ENCODE assay signal across 23 cellular contexts in the genomic region with DNA sequence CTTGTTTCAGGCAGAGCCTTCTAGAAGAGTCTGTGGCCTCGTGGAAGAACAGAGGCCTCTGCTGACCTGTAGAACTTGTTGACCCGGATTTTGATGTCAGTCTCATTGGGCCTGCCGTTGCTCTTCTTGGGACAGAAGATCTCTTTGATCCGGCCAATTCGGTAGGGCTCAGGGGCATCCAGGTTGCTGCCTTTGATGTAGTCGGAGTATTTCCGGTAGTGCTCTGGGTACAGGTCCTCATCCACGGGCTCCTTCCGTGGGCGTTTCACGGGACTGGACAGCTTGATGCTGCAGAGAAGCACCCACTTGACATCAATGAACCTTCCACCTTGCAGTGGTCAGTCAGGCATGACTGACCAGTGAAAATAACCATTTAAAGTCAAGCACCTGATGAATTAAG. TPM values are rescaled to one million over a fixed set of nuclear protein-coding genes. Genes with fewer than 3 reads are reported as not detected.
DNase-seq lines count a peak whose midpoint lies in the region; ATAC-seq, FAIRE-seq and TF ChIP-seq lines count a peak whose summit lies in the region.
"Had no signal": no experiment of that assay in that cellular context is flagged by ENCODE, and none has a peak within 500 bp of the region (broad histone marks: within the 10 kb centered on the region; RNA-seq: fewer than 3 reads in every experiment).

No MANE protein-coding gene starts in this region.

- intact Hi-C loops in CD4-positive, alpha-beta T cell (cut with DNase I, micrococcal nuclease): loop anchor here (2.0 to 5.0 kb wide), 3 partner anchors 23 to 54 kb away; a partner anchor contains a TSS

- H3K9me3 ChIP-seq in CD4-positive, alpha-beta T cell (ENCODE audit: control insufficient read depth, low read length): no peaks in the 10 kb centered on the region
- H3K9me3 ChIP-seq in CD8-positive, alpha-beta memory T cell (ENCODE audit: low read length): no peaks in the 10 kb centered on the region
- H3K9me3 ChIP-seq: adrenal gland, breast epithelium, gastroesophageal sphincter had no signal

- H3K36me3 ChIP-seq in CD8-positive, alpha-beta memory T cell (ENCODE audit: insufficient read depth, low read length): peaks cover 57% of the 10 kb centered on the region

- H3K4me1 Mint-ChIP-seq in CD4-positive, alpha-beta T cell (ENCODE audit: low read depth): peaks cover 36% of the 10 kb centered on the region
- peaks cover 31 to 60% (median 48%) of the 10 kb centered on the region in 3 donors for H3K4me1 Mint-ChIP-seq in CD8-positive, alpha-beta memory T cell
- peaks cover 15 to 17% of the 10 kb centered on the region in 2 donors for H3K4me1 Mint-ChIP-seq in immature natural killer cell
- H3K4me1 Mint-ChIP-seq: nephron progenitor cell had no signal

- no peak for TF ChIP-seq POLR2A in H54 (IDR thresholded peaks at IDR 0.05; ENCODE audit: low read depth, low read length)

- peaks cover 92% of the 10 kb centered on the region for H3K36me3 Mint-ChIP-seq in CD4-positive, alpha-beta T cell (ENCODE audit: low read depth)
- H3K36me3 Mint-ChIP-seq in CD8-positive, alpha-beta memory T cell: peaks cover 7 to 77% (median 19%) of the 10 kb centered on the region in 3 donors
- peaks cover 13 to 38% (median 16%) of the 10 kb centered on the region in 3 donors for H3K36me3 Mint-ChIP-seq in immature natural killer cell

- ATAC-seq in CD4-positive, alpha-beta T cell (ENCODE audit: poor library complexity): no peak
- ATAC-seq in GM21515 (IDR thresholded peaks at IDR 0.05; ENCODE audit: unreplicated experiment): no peak
- ATAC-seq: gastroesophageal sphincter had no signal

- peak overlapping the region; percentile 5 for H3K4me3 ChIP-seq in CD8-positive, alpha-beta memory T cell (ENCODE audit: low read length)
- H3K4me3 ChIP-seq: adrenal gland, breast epithelium, dorsolateral prefrontal cortex, gastroesophageal sphincter had no signal

- FAIRE-seq in H54 (lab: Jason Lieb, UNC): no peak
- FAIRE-seq: GM19239 had no signal

- CTCF ChIA-PET in CD4-positive, alpha-beta T cell (lab: Charles Lee): interaction anchor here (0.5 to 1.8 kb wide), 4 partner anchors 23 to 1011 kb away, joined by 3 to 9 read pairs (median 4); no protein-coding TSS in a partner anchor
- CTCF ChIA-PET in CD8-positive, alpha-beta memory T cell (lab: Charles Lee): interaction anchor here (1.0 to 5.0 kb wide), 16 partner anchors 10 to 115 kb away, joined by 3 to 27 read pairs (median 4); a partner anchor contains a TSS

- peaks cover 61% of the 10 kb centered on the region for H3K4me1 ChIP-seq in CD8-positive, alpha-beta memory T cell (ENCODE audit: insufficient read depth, low read length)
- H3K4me1 ChIP-seq: adrenal gland, breast epithelium, gastroesophageal sphincter had no signal

- DNase-seq in CD4-positive, alpha-beta T cell: peak in 1 of 10 experiments; percentile 12
- DNase-seq in CD8-positive, alpha-beta memory T cell: no peak
- peak; percentile 71 for DNase-seq in activated effector memory CD4-positive, alpha-beta T cell treated with anti-CD3 and anti-CD28 coated beads, Interleukin-2, amount 50 U/mL, for 16 hours
- DNase-seq in immature natural killer cell: no peak
- DNase-seq in DMS153 treated with DMSO at 0.1 percent for 48 hours (lab: John Stamatoyannopoulos, UW; ENCODE audit: unreplicated experiment): no peak
- DNase-seq in H54 (ENCODE audit: insufficient read length, low spot score): no peak
- DNase-seq in HuH-7.5 (ENCODE audit: low spot score): no peak
- DNase-seq: adrenal gland; AML-193; Calu3; dorsolateral prefrontal cortex; GOT3; kidney glomerular epithelial cell; mesendoderm; NCI-H1105 treated with DMSO at 0.1 percent for 48 hours; NCI-H2107; NCI-H524; nephron progenitor cell; stimulated activated CD4-positive, alpha-beta T cell treated with anti-CD3 and anti-CD28 coated beads, Interleukin-2, amount 100 ng/mL, for 24 hours had no signal

- POLR2A ChIA-PET in CD4-positive, alpha-beta T cell (lab: Charles Lee): interaction anchor here (1.4 to 2.7 kb wide), 10 partner anchors 12 to 237 kb away, joined by 3 to 28 read pairs (median 8); a partner anchor contains a TSS
- POLR2A ChIA-PET in CD8-positive, alpha-beta memory T cell (lab: Charles Lee): interaction anchor here (0.6 to 1.5 kb wide), 9 partner anchors 11 to 282 kb away, joined by 3 to 8 read pairs (median 5); a partner anchor contains a TSS

- no peaks in the 10 kb centered on the region for H3K27me3 Mint-ChIP-seq in CD4-positive, alpha-beta T cell
- no peaks in the 10 kb centered on the region for H3K27me3 Mint-ChIP-seq in CD8-positive, alpha-beta memory T cell
- H3K27me3 Mint-ChIP-seq in immature natural killer cell (ENCODE audit: low read depth in 3 of 3): peaks cover 0 to 2% (median 0%) of the 10 kb centered on the region in 3 donors

- no peaks in the 10 kb centered on the region for H3K9me3 Mint-ChIP-seq in CD4-positive, alpha-beta T cell
- H3K9me3 Mint-ChIP-seq in CD8-positive, alpha-beta memory T cell: no peaks in the 10 kb centered on the region
- no peaks in the 10 kb centered on the region for H3K9me3 Mint-ChIP-seq in immature natural killer cell
- H3K9me3 Mint-ChIP-seq: nephron progenitor cell had no signal

- TF ChIP-seq CTCF in CD4-positive, alpha-beta T cell (IDR thresholded peaks at IDR 0.05): no peak

- H3K27ac Mint-ChIP-seq in CD4-positive, alpha-beta T cell: peak overlapping the region; percentile 95
- peak overlapping the region; percentile 95 to 100 (median 98) for H3K27ac Mint-ChIP-seq in CD8-positive, alpha-beta memory T cell
- peak overlapping the region in 5 of 6 donors; percentile 8 to 88 (median 61) for H3K27ac Mint-ChIP-seq in immature natural killer cell
- H3K27ac Mint-ChIP-seq: nephron progenitor cell had no signal

- no peaks in the 10 kb centered on the region for H3K27me3 ChIP-seq in CD4-positive, alpha-beta T cell (ENCODE audit: control insufficient read depth, insufficient read depth, low read length)
- H3K27me3 ChIP-seq in CD8-positive, alpha-beta memory T cell (ENCODE audit: insufficient read depth, low read length, poor library complexity, severe bottlenecking): no peaks in the 10 kb centered on the region
- H3K27me3 ChIP-seq: adrenal gland, breast epithelium, dorsolateral prefrontal cortex, gastroesophageal sphincter had no signal

- H3K4me3 Mint-ChIP-seq in CD4-positive, alpha-beta T cell: peak overlapping the region; percentile 62
- H3K4me3 Mint-ChIP-seq in CD8-positive, alpha-beta memory T cell: peak overlapping the region; percentile 51 to 88 (median 80)
- no peak overlapping the region for H3K4me3 Mint-ChIP-seq in immature natural killer cell
- H3K4me3 Mint-ChIP-seq: nephron progenitor cell had no signal

- peak overlapping the region; percentile 86 for H3K27ac ChIP-seq in CD4-positive, alpha-beta T cell (ENCODE audit: low read depth, low read length)
- H3K27ac ChIP-seq in CD8-positive, alpha-beta memory T cell (ENCODE audit: low read depth, low read length): peak overlapping the region; percentile 71
- H3K27ac ChIP-seq: adrenal gland, breast epithelium, dorsolateral prefrontal cortex, gastroesophageal sphincter had no signal

RNA-seq across cellular contexts. Expression of a gene that starts 24.0 kb away (rescaled TPM):
- total RNA-seq in CD4-positive, alpha-beta T cell: 100 to 1,000 TPM; 328 to 343 TPM
- 100 to 1,000 TPM; 336 to 348 TPM for total RNA-seq in CD8-positive, alpha-beta memory T cell
- polyA plus RNA-seq in CD8-positive, alpha-beta memory T cell: 259 TPM
- polyA plus RNA-seq in immature natural killer cell: 100 to 1,000 TPM; 334 to 509 (median 485) TPM

RNA-seq across cellular contexts. Expression of a gene that starts 32.2 kb away (rescaled TPM):
- 10 to 100 TPM; 88.5 to 93.9 TPM for total RNA-seq in CD4-positive, alpha-beta T cell
- 10 to 100 TPM; 53.7 to 58.1 TPM for total RNA-seq in CD8-positive, alpha-beta memory T cell
- polyA plus RNA-seq in CD8-positive, alpha-beta memory T cell: 7.4 TPM
- polyA plus RNA-seq in immature natural killer cell: 10 to 100 TPM in 1 of 3 donors, 1 to 10 TPM in 2; 2.6 to 26.7 (median 6.9) TPM

RNA-seq across cellular contexts. Expression of a gene that starts 37.5 kb away (rescaled TPM):
- 100 to 1,000 TPM; 119 to 127 TPM for total RNA-seq in CD4-positive, alpha-beta T cell
- total RNA-seq in CD8-positive, alpha-beta memory T cell: 100 to 1,000 TPM; 273 to 284 TPM
- 47.4 TPM for polyA plus RNA-seq in CD8-positive, alpha-beta memory T cell
- 10 to 100 TPM; 12.1 to 44.8 (median 18.4) TPM for polyA plus RNA-seq in immature natural killer cell

RNA-seq across cellular contexts. Expression of a gene that starts 41.2 kb away (rescaled TPM):
- total RNA-seq in CD4-positive, alpha-beta T cell: under 1 TPM; 0.61 to 0.63 TPM
- 1 to 10 TPM; 6.6 to 7.7 TPM for total RNA-seq in CD8-positive, alpha-beta memory T cell
- polyA plus RNA-seq in CD8-positive, alpha-beta memory T cell: 0.35 TPM
- polyA plus RNA-seq in immature natural killer cell: 1 to 10 TPM in 2 of 3 donors, under 1 TPM in 1; 0.53 to 1.9 (median 1.2) TPM
- total RNA-seq: gastroesophageal sphincter had no signal

RNA-seq across cellular contexts. Expression of a gene that starts 51.1 kb away (rescaled TPM):
- 100 to 1,000 TPM; 159 to 160 TPM for total RNA-seq in CD4-positive, alpha-beta T cell
- total RNA-seq in CD8-positive, alpha-beta memory T cell: 100 to 1,000 TPM; 307 to 325 TPM
- 142 TPM for polyA plus RNA-seq in CD8-positive, alpha-beta memory T cell
- 100 to 1,000 TPM in 1 of 3 donors, 10 to 100 TPM in 2; 21.8 to 162 (median 43.3) TPM for polyA plus RNA-seq in immature natural killer cell

Comparison
In these comparisons a context has a peak if more than half of its experiments do, and no peak if none do; other contexts are left out.
1. H3K4me3 Mint-ChIP-seq: peak in CD4-positive, alpha-beta T cell (single experiment) and CD8-positive, alpha-beta memory T cell (7 of 7); none in immature natural killer cell (0 of 5).
2. Peak in every context shown above with its lines, with median percentiles within 50 percentile points of each other: H3K27ac Mint-ChIP-seq.